In genomic region chr1:22709227-22709626, GRCh38 we compare ENCODE assay signal across 13 cellular contexts. TPM values are rescaled to one million over a fixed set of nuclear protein-coding genes. Genes with fewer than 3 reads are reported as not detected.
A peak's percentile ranks its signal among the peaks of the same experiment; 100 is the strongest.
DNase-seq lines count a peak whose midpoint lies in the region; ATAC-seq and TF ChIP-seq lines count a peak whose summit lies in the region.
"Had no signal": no experiment of that assay in that cellular context is flagged by ENCODE, and none has a peak within 500 bp of the region (broad histone marks: within the 10 kb centered on the region; RNA-seq: fewer than 3 reads in every experiment).

No MANE protein-coding gene starts in this region.

- TF ChIP-seq CTCF in RWPE2 (IDR thresholded peaks at IDR 0.05; ENCODE audit: poor library complexity, severe bottlenecking) = peak; percentile 9
- peak; percentile 41 for TF ChIP-seq CTCF in fibroblast of villous mesenchyme (IDR thresholded peaks at IDR 0.05; ENCODE audit: insufficient read depth, low read depth, low read length)
- TF ChIP-seq CTCF in type B pancreatic cell (conservative IDR thresholded peaks at IDR 0.05) = peak; percentile 62

- no peak overlapping the region for H3K27ac ChIP-seq in RWPE2 (ENCODE audit: poor library complexity, severe bottlenecking)
- H3K27ac ChIP-seq: SJSA1 had no signal

- no peaks in the 10 kb centered on the region for H3K9me3 Mint-ChIP-seq in activated naive CD8-positive, alpha-beta T cell (ENCODE audit: low read depth)
- H3K9me3 Mint-ChIP-seq in activated naive CD8-positive, alpha-beta T cell treated with anti-CD3 and anti-CD28 coated beads for 36 hours = no peaks in the 10 kb centered on the region
- H3K9me3 Mint-ChIP-seq in type B pancreatic cell = no peaks in the 10 kb centered on the region
- H3K9me3 Mint-ChIP-seq: activated CD8-positive, alpha-beta T cell treated with anti-CD3 and anti-CD28 coated beads for 36 hours had no signal

- H3K36me3 ChIP-seq in RWPE2 (ENCODE audit: low read depth) = no peaks in the 10 kb centered on the region
- H3K36me3 ChIP-seq: SJSA1 had no signal

- no peaks in the 10 kb centered on the region for H3K36me3 Mint-ChIP-seq in activated naive CD8-positive, alpha-beta T cell
- H3K36me3 Mint-ChIP-seq in activated naive CD8-positive, alpha-beta T cell treated with anti-CD3 and anti-CD28 coated beads for 36 hours = no peaks in the 10 kb centered on the region
- no peaks in the 10 kb centered on the region for H3K36me3 Mint-ChIP-seq in type B pancreatic cell
- H3K36me3 Mint-ChIP-seq: IgD-negative memory B cell had no signal

- H3K9me3 ChIP-seq in RWPE2 (ENCODE audit: severe bottlenecking) = no peaks in the 10 kb centered on the region
- H3K9me3 ChIP-seq: SJSA1 had no signal

- no peak for ATAC-seq in RWPE2 (ENCODE audit: low read depth)
- ATAC-seq: activated CD8-positive, alpha-beta T cell treated with anti-CD3 and anti-CD28 coated beads for 36 hours had no signal

- H3K4me1 ChIP-seq in RWPE2 (ENCODE audit: insufficient read depth, poor library complexity, severe bottlenecking) = peaks cover 12% of the 10 kb centered on the region

- no peaks in the 10 kb centered on the region for H3K27me3 ChIP-seq in RWPE2 (ENCODE audit: insufficient read depth, poor library complexity, severe bottlenecking)

- H3K4me3 Mint-ChIP-seq in activated naive CD8-positive, alpha-beta T cell = peak overlapping the region; percentile 85
- H3K4me3 Mint-ChIP-seq in activated naive CD8-positive, alpha-beta T cell treated with anti-CD3 and anti-CD28 coated beads for 36 hours = no peak overlapping the region
- peak overlapping the region; percentile 89 for H3K4me3 Mint-ChIP-seq in type B pancreatic cell

- H3K4me3 ChIP-seq in RWPE2 (ENCODE audit: severe bottlenecking) = no peak overlapping the region
- no peak overlapping the region for H3K4me3 ChIP-seq in fibroblast of villous mesenchyme (ENCODE audit: low read depth, low read length)
- H3K4me3 ChIP-seq: lung, SJSA1 had no signal

- peaks cover 24% of the 10 kb centered on the region for H3K27me3 Mint-ChIP-seq in activated naive CD8-positive, alpha-beta T cell
- H3K27me3 Mint-ChIP-seq in activated naive CD8-positive, alpha-beta T cell treated with anti-CD3 and anti-CD28 coated beads for 36 hours = peaks cover 62% of the 10 kb centered on the region
- peaks cover 3% of the 10 kb centered on the region for H3K27me3 Mint-ChIP-seq in type B pancreatic cell

- H3K4me1 Mint-ChIP-seq in activated naive CD8-positive, alpha-beta T cell (ENCODE audit: low read depth) = peaks cover 9% of the 10 kb centered on the region
- peaks cover 5% of the 10 kb centered on the region for H3K4me1 Mint-ChIP-seq in activated naive CD8-positive, alpha-beta T cell treated with anti-CD3 and anti-CD28 coated beads for 36 hours
- peaks cover 26% of the 10 kb centered on the region for H3K4me1 Mint-ChIP-seq in type B pancreatic cell (ENCODE audit: unreplicated experiment)

- no peak overlapping the region for H3K27ac Mint-ChIP-seq in activated naive CD8-positive, alpha-beta T cell
- H3K27ac Mint-ChIP-seq in activated naive CD8-positive, alpha-beta T cell treated with anti-CD3 and anti-CD28 coated beads for 36 hours = no peak overlapping the region
- no peak overlapping the region for H3K27ac Mint-ChIP-seq in type B pancreatic cell
- H3K27ac Mint-ChIP-seq: activated CD8-positive, alpha-beta T cell treated with anti-CD3 and anti-CD28 coated beads for 36 hours had no signal

- DNase-seq in activated naive CD8-positive, alpha-beta T cell treated with anti-CD3 and anti-CD28 coated beads for 36 hours = no peak
- DNase-seq in RWPE2 (ENCODE audit: low spot score) (no peak), fibroblast of villous mesenchyme (ENCODE audit: low read depth) (no peak), type B pancreatic cell (ENCODE audit: extremely low spot score, unreplicated experiment) (no peak), cerebellar cortex (ENCODE audit: low spot score) (no peak), ureter (ENCODE audit: low spot score) (no peak), HT-29 (ENCODE audit: low spot score) (no peak)
- DNase-seq: activated CD8-positive, alpha-beta T cell treated with anti-CD3 and anti-CD28 coated beads for 36 hours; anterior cingulate cortex had no signal

RNA-seq across cellular contexts. Expression of gene EPHB2, which starts 1.4 kb away (rescaled TPM):
- under 1 TPM in 1 of 2 experiments, not detected in 1; 0.04 TPM for total RNA-seq in activated naive CD8-positive, alpha-beta T cell treated with anti-CD3 and anti-CD28 coated beads for 36 hours
- 4.3 and 9.7 TPM in 2 replicates for total RNA-seq in fibroblast of villous mesenchyme
- 40.3 and 44.6 TPM in 2 replicates for total RNA-seq in type B pancreatic cell (ENCODE audit: low replicate concordance)
- total RNA-seq in ureter = 14.6 TPM
- 2.0 and 3.3 TPM in 2 replicates for total RNA-seq in HT-29 (2014; rRNA removed; shearing (Covaris generic))

RNA-seq across cellular contexts. Expression of gene C1QB, which starts 56.2 kb away (rescaled TPM):
- total RNA-seq in activated naive CD8-positive, alpha-beta T cell treated with anti-CD3 and anti-CD28 coated beads for 36 hours = not detected
- total RNA-seq in fibroblast of villous mesenchyme (not detected in 2 replicates), type B pancreatic cell (ENCODE audit: low replicate concordance) (not detected in 2 replicates), ureter (92.9 TPM)
- not detected in 2 replicates for total RNA-seq in HT-29 (2014; rRNA removed; shearing (Covaris generic))
- total RNA-seq: activated CD8-positive, alpha-beta T cell treated with anti-CD3 and anti-CD28 coated beads for 36 hours; SJSA1 had no signal

Comparison
In these comparisons a context has a peak if more than half of its experiments do, and no peak if none do; other contexts are left out.
1. CTCF ChIP-seq: peak in every context shown above with its lines; median percentile 62 in type B pancreatic cell; 41 in fibroblast of villous mesenchyme; 9 in RWPE2.
2. RNA of gene C1QB, which starts 56.2 kb away (total RNA-seq): 92.9 TPM in ureter (single experiment); not detected in activated naive CD8-positive, alpha-beta T cell treated with anti-CD3 and anti-CD28 coated beads for 36 hours, not detected in fibroblast of villous mesenchyme, not detected in type B pancreatic cell and not detected in HT-29; every median in the first group is over 10 times any median in the second.